ENCODE assay signal across 1 cellular context in genomic region chr14:102545461-102546265, GRCh38.
TF ChIP-seq lines count a peak whose summit lies in the region.

No MANE protein-coding gene starts in this region.

TF ChIP-seq in HepG2, 621 proteins besides CTCF, POLR2A, EP300 and RAD21 (continued from another document and continues in another):
- TF ChIP-seq ZNF280D (CRISPR knock-in tag; IDR thresholded peaks at IDR 0.05): 0 out of 2 replicates have a peak, but pooled peaks have one; percentile 3
- TF ChIP-seq ZFAT (CRISPR knock-in tag; conservative IDR thresholded peaks at IDR 0.05): no peak
- TF ChIP-seq RARG (CRISPR knock-in tag; IDR thresholded peaks at IDR 0.05; ENCODE audit: low read depth): no peak
- no peak for TF ChIP-seq ZBTB39 (CRISPR knock-in tag; IDR thresholded peaks at IDR 0.05)
- no peak for TF ChIP-seq KMT2B (CRISPR knock-in tag; IDR thresholded peaks at IDR 0.05)
- 0 out of 2 replicates have a peak, but pooled peaks have one; percentile 26 for TF ChIP-seq ZNF44 (CRISPR knock-in tag; IDR thresholded peaks at IDR 0.05)
- 0 out of 2 replicates have a peak, but pooled peaks have one; percentile 48 for TF ChIP-seq ZNF704 (CRISPR knock-in tag; IDR thresholded peaks at IDR 0.05; ENCODE audit: borderline replicate concordance)
- TF ChIP-seq ZNF772 (CRISPR knock-in tag; IDR thresholded peaks at IDR 0.05): no peak; the same call in 1 of the 2 replicates
- no peak for TF ChIP-seq ZNF83 (CRISPR knock-in tag; IDR thresholded peaks at IDR 0.05; ENCODE audit: borderline replicate concordance)
- TF ChIP-seq ZUFSP (CRISPR knock-in tag; IDR thresholded peaks at IDR 0.05; ENCODE audit: borderline replicate concordance): no peak
- peak; percentile 82 for TF ChIP-seq ZFX (CRISPR knock-in tag; IDR thresholded peaks at IDR 0.05; ENCODE audit: low read depth)
- TF ChIP-seq FOSL1 (CRISPR knock-in tag; IDR thresholded peaks at IDR 0.05; ENCODE audit: borderline replicate concordance): no peak
- no peak; the same call in 1 of the 2 replicates for TF ChIP-seq MXD3 (CRISPR knock-in tag; IDR thresholded peaks at IDR 0.05)
- TF ChIP-seq CBX2 (IDR thresholded peaks at IDR 0.05; ENCODE audit: low read depth, low read length): no peak
- TF ChIP-seq CBX2 (CRISPR knock-in tag; IDR thresholded peaks at IDR 0.05; ENCODE audit: low read depth): no peak
- no peak for TF ChIP-seq ETS1 (CRISPR knock-in tag; IDR thresholded peaks at IDR 0.05)
- no peak for TF ChIP-seq ZNF589 (CRISPR knock-in tag; conservative IDR thresholded peaks at IDR 0.05)
- TF ChIP-seq TFAP4 (IDR thresholded peaks at IDR 0.05; ENCODE audit: borderline replicate concordance, low read depth): peak; percentile 42; the same call in 1 of the 2 replicates
- TF ChIP-seq ZNF879 (CRISPR knock-in tag; IDR thresholded peaks at IDR 0.05): no peak
- TF ChIP-seq YEATS4 (CRISPR knock-in tag; IDR thresholded peaks at IDR 0.05; ENCODE audit: borderline replicate concordance): no peak; the same call in 1 of the 2 replicates
- no peak for TF ChIP-seq ZNF232 (CRISPR knock-in tag; IDR thresholded peaks at IDR 0.05; ENCODE audit: borderline replicate concordance)
- no peak for TF ChIP-seq SMARCC2 (IDR thresholded peaks at IDR 0.05)
- TF ChIP-seq ZBTB2 (CRISPR knock-in tag; IDR thresholded peaks at IDR 0.05; ENCODE audit: low read depth): no peak
- no peak for TF ChIP-seq ZC3H13 (CRISPR knock-in tag; IDR thresholded peaks at IDR 0.05)
- no peak for TF ChIP-seq MAFK (conservative IDR thresholded peaks at IDR 0.05 in 1 of 2, IDR thresholded peaks at IDR 0.05 in 1 of 2; ENCODE audit: low read length in 2 of 2)
- TF ChIP-seq SMAD1 (CRISPR knock-in tag; IDR thresholded peaks at IDR 0.05; ENCODE audit: borderline replicate concordance, low read depth): no peak
- no peak for TF ChIP-seq DNMT3B (CRISPR knock-in tag; conservative IDR thresholded peaks at IDR 0.05)
- no peak for TF ChIP-seq EZH2 (conservative IDR thresholded peaks at IDR 0.05; ENCODE audit: low read depth, low read length)
- TF ChIP-seq HHEX (CRISPR knock-in tag; IDR thresholded peaks at IDR 0.05): no peak
- no peak for TF ChIP-seq STAT5B (CRISPR knock-in tag; IDR thresholded peaks at IDR 0.05)
- no peak for TF ChIP-seq FOXP1 (IDR thresholded peaks at IDR 0.05)
- TF ChIP-seq FOXP1 (CRISPR knock-in tag; IDR thresholded peaks at IDR 0.05): no peak
- TF ChIP-seq ZNF382 (CRISPR knock-in tag; IDR thresholded peaks at IDR 0.05; ENCODE audit: borderline replicate concordance): no peak
- TF ChIP-seq SP140L (CRISPR knock-in tag; IDR thresholded peaks at IDR 0.05; ENCODE audit: borderline replicate concordance): no peak
- TF ChIP-seq HOXD1 (CRISPR knock-in tag; IDR thresholded peaks at IDR 0.05): no peak; the same call in 1 of the 2 replicates
- TF ChIP-seq ZNF407 (CRISPR knock-in tag; IDR thresholded peaks at IDR 0.05; ENCODE audit: not compliant biosample characterization): no peak
- TF ChIP-seq ZNF468 (CRISPR knock-in tag; IDR thresholded peaks at IDR 0.05): no peak
- no peak for TF ChIP-seq ATM (IDR thresholded peaks at IDR 0.05; ENCODE audit: borderline replicate concordance)
- TF ChIP-seq ZNF180 (CRISPR knock-in tag; IDR thresholded peaks at IDR 0.05; ENCODE audit: borderline replicate concordance, low read depth): no peak
- no peak for TF ChIP-seq SIX1 (CRISPR knock-in tag; IDR thresholded peaks at IDR 0.05; ENCODE audit: borderline replicate concordance)
